In genomic region chr3:71754610-71755253, GRCh38 we compare ENCODE assay signal across 8 cellular contexts.
DNase-seq lines count a peak whose midpoint lies in the region; ATAC-seq and TF ChIP-seq lines count a peak whose summit lies in the region.

No MANE protein-coding gene starts in this region.

- H3K4me3 Mint-ChIP-seq in effector memory CD8-positive, alpha-beta T cell = peak overlapping the region; percentile 79 to 83
- peak overlapping the region; percentile 75 for H3K4me3 Mint-ChIP-seq in nephron progenitor cell

- H3K4me1 Mint-ChIP-seq in effector memory CD8-positive, alpha-beta T cell (ENCODE audit: low read depth in 2 of 2) = no peaks in the 10 kb centered on the region
- peaks cover 21% of the 10 kb centered on the region for H3K4me1 Mint-ChIP-seq in nephron progenitor cell

- peak overlapping the region; percentile 36; the same call in 1 of the 2 replicates for H3K27ac ChIP-seq in 22Rv1
- peak overlapping the region; percentile 76; the same call in 1 of the 2 replicates for H3K27ac ChIP-seq in HEK293 (ENCODE audit: extremely low read depth, low read depth, low read length)

- peak overlapping the region; percentile 56; the same call in 1 of the 2 replicates for H3K4me3 ChIP-seq in HEK293 (ENCODE audit: low read depth, low read length)

- H3K27ac Mint-ChIP-seq in effector memory CD8-positive, alpha-beta T cell = no peak overlapping the region
- H3K27ac Mint-ChIP-seq in nephron progenitor cell = no peak overlapping the region

- no peaks in the 10 kb centered on the region for H3K36me3 ChIP-seq in HEK293 (ENCODE audit: control insufficient read depth in 2 of 2, insufficient read depth in 1 of 2, low read length in 2 of 2)

- no peaks in the 10 kb centered on the region for H3K9me3 Mint-ChIP-seq in effector memory CD8-positive, alpha-beta T cell
- peaks cover 20% of the 10 kb centered on the region for H3K9me3 Mint-ChIP-seq in nephron progenitor cell

- H3K9me3 ChIP-seq in HEK293 (ENCODE audit: control insufficient read depth, insufficient read depth, low read depth, low read length) = no peaks in the 10 kb centered on the region

- CTCF ChIA-PET in HEK293 (lab: Yijun Ruan, JAX) = interaction anchor here (1.1 kb wide), 1 partner anchor 120 kb away, joined by 3 read pairs; no protein-coding TSS in a partner anchor

- H3K4me1 ChIP-seq in HEK293 (ENCODE audit: control insufficient read depth, insufficient read depth, low read length) = no peaks in the 10 kb centered on the region; the same call in 1 of the 2 replicates

- POLR2A ChIA-PET in HEK293 (lab: Yijun Ruan, JAX) = interaction anchor here (1.0 kb wide), 1 partner anchor 8 kb away, joined by 4 read pairs; no protein-coding TSS in a partner anchor

- no peaks in the 10 kb centered on the region for H3K36me3 Mint-ChIP-seq in effector memory CD8-positive, alpha-beta T cell (ENCODE audit: insufficient read depth)
- peaks cover 9% of the 10 kb centered on the region for H3K36me3 Mint-ChIP-seq in nephron progenitor cell (ENCODE audit: low read depth)

- no peak for DNase-seq in effector memory CD8-positive, alpha-beta T cell
- DNase-seq in nephron progenitor cell (no peak), NCI-H2081 treated with DMSO at 0.1 percent for 48 hours (lab: John Stamatoyannopoulos, UW) (no peak)

- peaks cover 48 to 53% of the 10 kb centered on the region in 2 donors for H3K27me3 Mint-ChIP-seq in effector memory CD8-positive, alpha-beta T cell
- H3K27me3 Mint-ChIP-seq in nephron progenitor cell (ENCODE audit: low read depth, poor library complexity) = peaks cover 80% of the 10 kb centered on the region

- no peak for ATAC-seq in effector memory CD8-positive, alpha-beta T cell (replicated peaks)
- ATAC-seq in GM19351 (IDR thresholded peaks at IDR 0.05; ENCODE audit: unreplicated experiment) = no peak
- no peak for ATAC-seq in GM21529 (IDR thresholded peaks at IDR 0.05; ENCODE audit: unreplicated experiment)
- ATAC-seq in GM19023 (IDR thresholded peaks at IDR 0.05; ENCODE audit: unreplicated experiment) = no peak

- TF ChIP-seq CTCF in 22Rv1 (IDR thresholded peaks at IDR 0.05) (no peak), HEK293 (tag by site-specific recombination; IDR thresholded peaks at IDR 0.05) (no peak), nephron progenitor cell (IDR thresholded peaks at IDR 0.05) (no peak)

TF ChIP-seq in HEK293, 187 proteins besides CTCF, POLR2A, EP300 and RAD21 (continues in another document):
- TF ChIP-seq ZBTB8A (tag by site-specific recombination; IDR thresholded peaks at IDR 0.05) (no peak), REPIN1 (tag by site-specific recombination; IDR thresholded peaks at IDR 0.05; ENCODE audit: low read depth) (no peak), ZNF558 (tag by site-specific recombination; IDR thresholded peaks at IDR 0.05) (no peak), ZNF274 (IDR thresholded peaks at IDR 0.05; ENCODE audit: low read length) (no peak), ZNF274 (tag by site-specific recombination; IDR thresholded peaks at IDR 0.05; ENCODE audit: borderline replicate concordance) (no peak), ZNF239 (tag by site-specific recombination; IDR thresholded peaks at IDR 0.05) (no peak), ZBTB1 (tag by site-specific recombination; IDR thresholded peaks at IDR 0.05) (no peak), KLF9 (tag by site-specific recombination; IDR thresholded peaks at IDR 0.05; ENCODE audit: low read depth) (no peak), ZBTB11 (tag by site-specific recombination; conservative IDR thresholded peaks at IDR 0.05; ENCODE audit: low read depth) (no peak), ZNF211 (tag by site-specific recombination; IDR thresholded peaks at IDR 0.05; ENCODE audit: low read depth) (no peak), ZNF560 (tag by site-specific recombination; IDR thresholded peaks at IDR 0.05; ENCODE audit: borderline replicate concordance) (no peak), ZBTB48 (tag by site-specific recombination; IDR thresholded peaks at IDR 0.05) (no peak), ZNF133 (tag by site-specific recombination; IDR thresholded peaks at IDR 0.05) (no peak), ZNF518A (tag by site-specific recombination; conservative IDR thresholded peaks at IDR 0.05; ENCODE audit: low read depth) (no peak), ZNF404 (tag by site-specific recombination; IDR thresholded peaks at IDR 0.05) (no peak), EGR2 (tag by site-specific recombination; IDR thresholded peaks at IDR 0.05; ENCODE audit: low read depth) (no peak), KLF17 (tag by site-specific recombination; IDR thresholded peaks at IDR 0.05) (no peak), ZNF513 (tag by site-specific recombination; IDR thresholded peaks at IDR 0.05) (no peak)
